ENCODE assay signal across 24 cellular contexts in genomic region chr2:225113356-225114015, GRCh38.
DNase-seq lines count a peak whose midpoint lies in the region; ATAC-seq, FAIRE-seq and TF ChIP-seq lines count a peak whose summit lies in the region.
"Had no signal": no experiment of that assay in that cellular context is flagged by ENCODE, and none has a peak within 500 bp of the region (broad histone marks: within the 10 kb centered on the region; RNA-seq: fewer than 3 reads in every experiment).

No MANE protein-coding gene starts in this region.

- TF ChIP-seq CTCF in HFF-Myc (IDR thresholded peaks at IDR 0.05; ENCODE audit: low read depth, low read length, missing control alignments) (no peak), BE2C (IDR thresholded peaks at IDR 0.05; ENCODE audit: low read depth, low read length) (no peak), D721Med (IDR thresholded peaks at IDR 0.05; ENCODE audit: insufficient read depth, missing control alignments) (no peak)

- H3K36me3 ChIP-seq in SJCRH30: no peaks in the 10 kb centered on the region
- no peaks in the 10 kb centered on the region for H3K36me3 ChIP-seq in BE2C
- H3K36me3 ChIP-seq: cardiac muscle cell, WERI-Rb-1 had no signal

- no peak for ATAC-seq in HG03175 (IDR thresholded peaks at IDR 0.05; ENCODE audit: unreplicated experiment)
- ATAC-seq: activated CD8-positive, alpha-beta memory T cell treated with anti-CD3 and anti-CD28 coated beads, Interleukin-2, amount 10 ng/mL, durations not matched to agents 7 days and 5 days; activated T-cell treated with anti-CD3 and anti-CD28 coated beads, Interleukin-2, amount 50 U/mL, for 72 hours; HepG2 had no signal

- H3K9me3 ChIP-seq in SJCRH30 (replicated peaks): no peaks in the 10 kb centered on the region
- H3K9me3 ChIP-seq in BE2C: no peaks in the 10 kb centered on the region

- H3K27me3 ChIP-seq in SJCRH30 (no peaks in the 10 kb centered on the region), BE2C (no peaks in the 10 kb centered on the region)
- H3K27me3 ChIP-seq: cardiac muscle cell had no signal

- DNase-seq in Ammon's horn (ENCODE audit: low spot score) (peak; percentile 34), HFF-Myc (ENCODE audit: extremely low read depth, low read depth) (peak; percentile 24), SJCRH30 (peak; percentile 46 to 87), medulla oblongata (ENCODE audit: extremely low spot score) (peak; percentile 66), HEK293T (ENCODE audit: extremely low spot score) (no peak), BE2C (no peak), D721Med (ENCODE audit: insufficient read length, low spot score) (no peak)
- DNase-seq: activated CD4-positive, alpha-beta T cell treated with anti-CD3 and anti-CD28 coated beads, Interleukin-2, amount 50 U/mL, for 1 hour; activated CD8-positive, alpha-beta memory T cell treated with anti-CD3 and anti-CD28 coated beads, Interleukin-2, amount 10 ng/mL, durations not matched to agents 7 days and 5 days; activated naive CD4-positive, alpha-beta T cell treated with anti-CD3 and anti-CD28 coated beads, Interleukin-2, amount 50 U/mL, for 16 hours; activated T-cell treated with anti-CD3 and anti-CD28 coated beads, Interleukin-2, amount 50 U/mL, for 72 hours; CD4-positive, alpha-beta memory T cell; dermis blood vessel endothelial cell; GDM1; GOT3; left cardiac atrium; NCI-H1048; NCI-H2029; NCI-H510A treated with DMSO at 0.1 percent for 48 hours; WERI-Rb-1 had no signal

- FAIRE-seq in D721Med (lab: Jason Lieb, UNC): no peak
- FAIRE-seq: HepG2 had no signal

- CTCF ChIA-PET in HEK293T (lab: Yijun Ruan, JAX): no interaction called here

- H3K27ac ChIP-seq in SJCRH30: peak overlapping the region; percentile 72
- H3K27ac ChIP-seq: cardiac muscle cell, RWPE1, WERI-Rb-1 had no signal

- H3K4me1 ChIP-seq in SJCRH30: peaks cover 34% of the 10 kb centered on the region
- H3K4me1 ChIP-seq in BE2C: no peaks in the 10 kb centered on the region

- no peak overlapping the region for H3K4me3 ChIP-seq in HFF-Myc (replicated peaks; ENCODE audit: low read depth, low read length)
- H3K4me3 ChIP-seq in SJCRH30: no peak overlapping the region
- H3K4me3 ChIP-seq in BE2C (ENCODE audit: low read depth, low read length): no peak overlapping the region
- H3K4me3 ChIP-seq: cardiac muscle cell had no signal

- POLR2A ChIA-PET in HEK293T (lab: Yijun Ruan, JAX): no interaction called here

TF ChIP-seq in HEK293T, 16 proteins besides CTCF, POLR2A, EP300 and RAD21:
- TF ChIP-seq HDGF (IDR thresholded peaks at IDR 0.05; ENCODE audit: borderline replicate concordance): no peak
- TF ChIP-seq CTBP1 (IDR thresholded peaks at IDR 0.05; ENCODE audit: borderline replicate concordance): no peak
- TF ChIP-seq LEF1 (IDR thresholded peaks at IDR 0.05; ENCODE audit: borderline replicate concordance): no peak
- TF ChIP-seq FOXK2 (IDR thresholded peaks at IDR 0.05): no peak
- no peak for TF ChIP-seq ARNT (IDR thresholded peaks at IDR 0.05)
- TF ChIP-seq NFRKB (IDR thresholded peaks at IDR 0.05): no peak

Comparison
In these comparisons a context has a peak if more than half of its experiments do, and no peak if none do; other contexts are left out.
1. DNase-seq: peak in Ammon's horn (single experiment), HFF-Myc (single experiment), SJCRH30 (2 of 2) and medulla oblongata (single experiment); none in HEK293T (single experiment), BE2C (single experiment) and D721Med (single experiment).